ENCODE assay signal across 10 cellular contexts in the genomic region with DNA sequence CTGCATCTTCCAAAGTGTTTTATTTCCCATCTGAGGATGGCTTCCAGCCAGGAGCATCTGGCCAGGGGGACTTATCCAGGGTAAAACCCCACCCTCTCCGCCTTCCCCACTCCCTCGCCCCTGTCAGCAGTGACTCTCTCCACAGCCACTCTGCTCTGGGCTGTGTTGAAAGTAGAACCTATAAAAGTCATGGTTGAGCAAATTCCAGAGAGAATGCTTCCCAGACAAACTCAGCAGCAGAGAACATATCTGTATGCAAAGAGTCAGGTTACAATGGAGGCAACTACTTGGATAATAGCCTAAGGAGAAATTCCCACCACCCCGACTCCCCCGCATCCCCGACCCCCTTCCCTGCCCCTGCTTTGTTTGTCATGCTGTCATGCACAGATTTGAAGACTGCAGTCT.
DNase-seq lines count a peak whose midpoint lies in the region; ATAC-seq and TF ChIP-seq lines count a peak whose summit lies in the region.
"Had no signal": no experiment of that assay in that cellular context is flagged by ENCODE, and none has a peak within 500 bp of the region (broad histone marks: within the 10 kb centered on the region; RNA-seq: fewer than 3 reads in every experiment).

No MANE protein-coding gene starts in this region.

- H3K4me3 ChIP-seq in NT2/D1 (ENCODE audit: insufficient read length, low read depth) (no peak overlapping the region), fibroblast of villous mesenchyme (ENCODE audit: low read depth, low read length) (no peak overlapping the region), MM.1S (ENCODE audit: low read length) (no peak overlapping the region)

- H3K9ac ChIP-seq in NT2/D1 (ENCODE audit: insufficient read length, low read depth) (peak overlapping the region; percentile 2), MM.1S (ENCODE audit: low read length) (no peak overlapping the region)

- CTCF ChIA-PET in T-cell (lab: Charles Lee) = no interaction called here

- no peaks in the 10 kb centered on the region for H3F3A ChIP-seq in MM.1S (ENCODE audit: insufficient read depth, low read length)

- H3K9me3 ChIP-seq in NT2/D1 (ENCODE audit: insufficient read depth, low read length) = no peaks in the 10 kb centered on the region
- H3K9me3 ChIP-seq in MM.1S (replicated peaks; ENCODE audit: insufficient read depth, low read length) = no peaks in the 10 kb centered on the region

- H3K27me3 ChIP-seq in NT2/D1 (ENCODE audit: insufficient read depth, insufficient read length) = no peaks in the 10 kb centered on the region
- no peaks in the 10 kb centered on the region for H3K27me3 ChIP-seq in MM.1S (replicated peaks; ENCODE audit: insufficient read depth, low read length)

- no peak for TF ChIP-seq CTCF in fibroblast of villous mesenchyme (IDR thresholded peaks at IDR 0.05; ENCODE audit: insufficient read depth, low read depth, low read length)
- no peak for TF ChIP-seq CTCF in MM.1S (IDR thresholded peaks at IDR 0.05; ENCODE audit: low read length)

- H3K36me3 ChIP-seq in NT2/D1 (ENCODE audit: insufficient read depth, insufficient read length, low read length) (no peaks in the 10 kb centered on the region), MM.1S (replicated peaks; ENCODE audit: insufficient read depth, low read length) (no peaks in the 10 kb centered on the region)

- no peaks in the 10 kb centered on the region for H4K20me1 ChIP-seq in MM.1S (ENCODE audit: insufficient read depth, low read length)

- DNase-seq in NCI-H1417 (lab: John Stamatoyannopoulos, UW) (peak in 2 of 3 experiments; percentile 53 to 90), NCI-H1417 treated with DMSO at 0.1 percent for 48 hours (lab: John Stamatoyannopoulos, UW) (no peak), NT2/D1 (ENCODE audit: low read depth, low spot score) (peak; percentile 79), fibroblast of villous mesenchyme (ENCODE audit: low read depth) (peak; percentile 98), substantia nigra (lab: John Stamatoyannopoulos, UW) (peak in 1 of 49 donors; percentile 24), MM.1S (no peak), T-cell (no peak)
- DNase-seq: amniotic stem cell; stimulated activated CD4-positive, alpha-beta T cell treated with anti-CD3 and anti-CD28 coated beads, Interleukin-4, amount 100 ng/mL, for 1 hour had no signal

- H3K27ac ChIP-seq in substantia nigra (ENCODE audit: low read depth, low read length, poor library complexity, severe bottlenecking) = peak overlapping the region; percentile 8
- H3K27ac ChIP-seq in MM.1S (ENCODE audit: low read length) = no peak overlapping the region

- H3K27ac Mint-ChIP-seq in T-cell = no peak overlapping the region

- H3K79me2 ChIP-seq in MM.1S (ENCODE audit: low read length) = no peaks in the 10 kb centered on the region

- no peaks in the 10 kb centered on the region for H3K27me3 Mint-ChIP-seq in T-cell

- H3K4me1 ChIP-seq in NT2/D1 (ENCODE audit: insufficient read depth, insufficient read length) (peaks cover 33% of the 10 kb centered on the region), MM.1S (ENCODE audit: low read length) (no peaks in the 10 kb centered on the region)

- H2AFZ ChIP-seq in MM.1S (ENCODE audit: low read length) = no peak overlapping the region

- no peaks in the 10 kb centered on the region for H3K36me3 Mint-ChIP-seq in T-cell

- no peaks in the 10 kb centered on the region for H3K9me2 ChIP-seq in MM.1S (replicated peaks; ENCODE audit: insufficient read depth, low read length)

- ATAC-seq in HG02973 (IDR thresholded peaks at IDR 0.05; ENCODE audit: unreplicated experiment) (no peak), T-cell (replicated peaks in 1 of 4) (no peak)

- peaks cover 13 to 48% (median 32%) of the 10 kb centered on the region in 3 donors for H3K4me1 Mint-ChIP-seq in T-cell

- H3K9me3 Mint-ChIP-seq in T-cell = no peaks in the 10 kb centered on the region

- POLR2A ChIA-PET in T-cell (lab: Charles Lee) = no interaction called here

- no peak overlapping the region for H3K4me2 ChIP-seq in MM.1S (ENCODE audit: low read depth, low read length)

- no peak overlapping the region for H3K4me3 Mint-ChIP-seq in T-cell

Comparison
In these comparisons a context has a peak if more than half of its experiments do, and no peak if none do; other contexts are left out.
1. DNase-seq: peak in NCI-H1417 (2 of 3), NT2/D1 (single experiment) and fibroblast of villous mesenchyme (single experiment); none in NCI-H1417 treated with DMSO at 0.1 percent for 48 hours (single experiment), MM.1S (single experiment) and T-cell (0 of 34).